Comparison of ENCODE assay signal across 20 cellular contexts in genomic region chr18:22666411-22666940, GRCh38.
DNase-seq lines count a peak whose midpoint lies in the region; ATAC-seq and TF ChIP-seq lines count a peak whose summit lies in the region.
"Had no signal": no experiment of that assay in that cellular context is flagged by ENCODE, and none has a peak within 500 bp of the region (broad histone marks: within the 10 kb centered on the region; RNA-seq: fewer than 3 reads in every experiment).

No MANE protein-coding gene starts in this region.

- peaks cover 12% of the 10 kb centered on the region for H3K36me3 Mint-ChIP-seq in mesothelial cell of epicardium

- H3K36me3 ChIP-seq in IMR-90 (ENCODE audit: control insufficient read depth, insufficient read depth, low read length): no peaks in the 10 kb centered on the region
- H3K36me3 ChIP-seq in brain microvascular endothelial cell (replicated peaks): no peaks in the 10 kb centered on the region
- no peaks in the 10 kb centered on the region for H3K36me3 ChIP-seq in smooth muscle cell (ENCODE audit: low read depth)
- H3K36me3 ChIP-seq: BE2C had no signal

- H3K79me2 ChIP-seq in smooth muscle cell (ENCODE audit: low read depth): no peaks in the 10 kb centered on the region

- 0 out of 2 replicates have a peak overlapping the region, but pooled peaks have one; percentile 99 for H3K23ac ChIP-seq in IMR-90 (ENCODE audit: low read depth, low read length)

- no peak overlapping the region for H3K4me3 ChIP-seq in IMR-90 (ENCODE audit: insufficient read depth, low read depth, low read length)
- H3K4me3 ChIP-seq in brain microvascular endothelial cell (ENCODE audit: low read depth, low read length): no peak overlapping the region
- H3K4me3 ChIP-seq in smooth muscle cell: no peak overlapping the region
- H3K4me3 ChIP-seq: A549 had no signal

- no CpG with 5 or more reads among the region's 4 CpGs for WGBS in IMR-90 (ENCODE audit: extremely low coverage in 2 of 2, insufficient read length in 1 of 2), 2 experiments
- whole genome bisulfite sequencing in smooth muscle cell (ENCODE audit: low lambda C conversion rate): 82% methylated on average over 4 of the region's 4 CpGs

- dilution Hi-C loops in IMR-90 (cut with HindIII; ENCODE audit: low sequenced_read_pairs, unreplicated experiment): no loop called here

- peak overlapping the region; percentile 99 for H2BK120ac ChIP-seq in IMR-90 (ENCODE audit: low read depth, low read length)

- peak overlapping the region; percentile 95; the same call in 2 of the 3 replicates for H2BK15ac ChIP-seq in IMR-90 (ENCODE audit: low read depth, low read length)

- TF ChIP-seq CTCF in IMR-90 (conservative IDR thresholded peaks at IDR 0.05; ENCODE audit: low read depth, low read length) (no peak), brain microvascular endothelial cell (IDR thresholded peaks at IDR 0.05; ENCODE audit: low read depth, low read length, missing control alignments) (no peak), mesothelial cell of epicardium (IDR thresholded peaks at IDR 0.05; ENCODE audit: unreplicated experiment) (no peak), smooth muscle cell (IDR thresholded peaks at IDR 0.05; ENCODE audit: borderline replicate concordance, insufficient read depth, poor library complexity, severe bottlenecking) (no peak)

- H3K9me3 ChIP-seq in IMR-90 (ENCODE audit: control insufficient read depth, insufficient read depth, low read length): peaks cover 6% of the 10 kb centered on the region; the same call in 1 of the 2 replicates
- no peaks in the 10 kb centered on the region for H3K9me3 ChIP-seq in smooth muscle cell (replicated peaks; ENCODE audit: low read depth)
- H3K9me3 ChIP-seq: BE2C had no signal

- no peak for TF ChIP-seq RAD21 in IMR-90 (IDR thresholded peaks at IDR 0.05; ENCODE audit: low read length)

- peaks cover 26% of the 10 kb centered on the region for H3K9me3 Mint-ChIP-seq in mesothelial cell of epicardium

- peaks cover 21% of the 10 kb centered on the region for H3K4me1 ChIP-seq in IMR-90 (ENCODE audit: control insufficient read depth, insufficient read depth, low read length)
- H3K4me1 ChIP-seq in smooth muscle cell (ENCODE audit: low read depth): peaks cover 16% of the 10 kb centered on the region
- H3K4me1 ChIP-seq: BE2C had no signal

- no peaks in the 10 kb centered on the region for H3K27me3 ChIP-seq in IMR-90 (ENCODE audit: control insufficient read depth, insufficient read depth, low read length)
- H3K27me3 ChIP-seq in brain microvascular endothelial cell (replicated peaks): no peaks in the 10 kb centered on the region
- no peaks in the 10 kb centered on the region for H3K27me3 ChIP-seq in smooth muscle cell (ENCODE audit: low read depth)
- H3K27me3 ChIP-seq: BE2C had no signal

- peak overlapping the region; percentile 99 for H4K91ac ChIP-seq in IMR-90 (ENCODE audit: insufficient read depth, low read depth, low read length)

- peaks cover 18% of the 10 kb centered on the region; the same call in 1 of the 2 replicates for H3K9me1 ChIP-seq in IMR-90 (ENCODE audit: insufficient read depth, low read length)

- in situ Hi-C loops in IMR-90 (cut with MboI; ENCODE audit: low sequenced_read_pairs): no loop called here
- in situ Hi-C loops in brain microvascular endothelial cell (cut with HindIII; ENCODE audit: low pct_ligation_motif_present, low sequenced_read_pairs): no loop called here

- TF ChIP-seq POLR2A in IMR-90 (IDR thresholded peaks at IDR 0.05; ENCODE audit: low read depth, low read length): no peak

- POLR2A ChIA-PET in IMR-90 (lab: Charles Lee; ENCODE audit: unreplicated experiment): no interaction called here

- intact Hi-C loops in IMR-90 (cut with micrococcal nuclease): no loop called here

- no TSS peak for BruUV-seq in IMR-90 (replicated peaks; lab: Mats Ljungman, UMichigan)

- H4K8ac ChIP-seq in IMR-90 (ENCODE audit: low read depth in 2 of 2, low read length in 2 of 2): peak overlapping the region; percentile 82 to 96; a peak in 3 of 4 replicates

- peak overlapping the region; percentile 28; the same call in 1 of the 2 replicates for H3K56ac ChIP-seq in IMR-90 (ENCODE audit: extremely low read depth, insufficient read depth, low read length)

- peak overlapping the region; percentile 87 for H3K27ac Mint-ChIP-seq in mesothelial cell of epicardium

- H3K4me1 Mint-ChIP-seq in mesothelial cell of epicardium: peaks cover 46% of the 10 kb centered on the region

- H3K27me3 Mint-ChIP-seq in mesothelial cell of epicardium (ENCODE audit: low read depth): no peaks in the 10 kb centered on the region

- peak overlapping the region; percentile 100 for H2BK20ac ChIP-seq in IMR-90 (ENCODE audit: low read depth, low read length)

- DNase-seq in IMR-90 (no peak), brain microvascular endothelial cell (no peak), mesothelial cell of epicardium (ENCODE audit: low spot score in 2 of 2, unreplicated experiment in 2 of 2) (no peak), smooth muscle cell (lab: John Stamatoyannopoulos, UW; ENCODE audit: unreplicated experiment) (no peak), NCI-H1930 (lab: John Stamatoyannopoulos, UW) (no peak), NCI-H1417 (lab: John Stamatoyannopoulos, UW) (no peak)
- no peak for DNase-seq in effector CD8-positive, alpha-beta T cell (lab: John Stamatoyannopoulos, UW)
- DNase-seq in stimulated activated CD4-positive, alpha-beta T cell treated with anti-CD3 and anti-CD28 coated beads, Interleukin-4, amount 100 ng/mL, for 24 hours: no peak
- DNase-seq: BE2C; DMS79; Kasumi-1; NCI-H1048; NCI-H1436 treated with DMSO at 0.1 percent for 48 hours; NCI-H2029; NCI-H2227 treated with DMSO at 0.1 percent for 48 hours; NCI-H510A; NCI-H748 treated with DMSO at 0.1 percent for 48 hours; NK-92 treated with Interleukin-12 subunit alpha and Interleukin-12 subunit beta, amount 100 ng/mL, for 24 hours; SIG-M5 had no signal

- no peak overlapping the region for H3K4me3 Mint-ChIP-seq in mesothelial cell of epicardium

- no peak overlapping the region for H2AFZ ChIP-seq in IMR-90 (replicated peaks; ENCODE audit: low read length, poor library complexity)
- peak overlapping the region; percentile 20 for H2AFZ ChIP-seq in smooth muscle cell (ENCODE audit: low read depth)

- H3K27ac ChIP-seq in IMR-90 (ENCODE audit: insufficient read depth, low read length): 0 out of 2 replicates have a peak overlapping the region, but pooled peaks have one; percentile 74
- peak overlapping the region; percentile 97 for H3K27ac ChIP-seq in brain microvascular endothelial cell
- peak overlapping the region; percentile 98 for H3K27ac ChIP-seq in smooth muscle cell (ENCODE audit: low read depth)

- H3K4me2 ChIP-seq in IMR-90 (ENCODE audit: low read depth, low read length): no peak overlapping the region
- peak overlapping the region; percentile 54 for H3K4me2 ChIP-seq in smooth muscle cell
- H3K4me2 ChIP-seq: A549 had no signal

- CTCF ChIA-PET in IMR-90 (lab: Yijun Ruan, JAX): no interaction called here

- no peak overlapping the region for H2AK9ac ChIP-seq in IMR-90 (replicated peaks; ENCODE audit: low read depth, low read length, poor library complexity)

- peak overlapping the region; percentile 96 for H2AK5ac ChIP-seq in IMR-90 (ENCODE audit: low read depth, low read length)

- peaks cover 16% of the 10 kb centered on the region for H3F3A ChIP-seq in smooth muscle cell (ENCODE audit: low read depth)

- peak overlapping the region; percentile 95 for H3K14ac ChIP-seq in IMR-90 (replicated peaks; ENCODE audit: low read depth, low read length)

- H3K9ac ChIP-seq in IMR-90 (ENCODE audit: low read depth, low read length): no peak overlapping the region
- H3K9ac ChIP-seq in smooth muscle cell (ENCODE audit: low read depth): peak overlapping the region; percentile 83

- ATAC-seq in IMR-90 (ENCODE audit: low read depth): no peak
- ATAC-seq: A549 had no signal

- peak overlapping the region; percentile 95 for H3K18ac ChIP-seq in IMR-90 (ENCODE audit: low read depth, low read length)

- peak overlapping the region; percentile 98 for H3K4ac ChIP-seq in IMR-90 (ENCODE audit: low read depth, low read length)

- H4K20me1 ChIP-seq in IMR-90 (ENCODE audit: insufficient read depth, low read length) (0 out of 2 replicates have a peak, but pooled peaks cover 4% of the 10 kb centered on the region), smooth muscle cell (ENCODE audit: low read depth) (no peaks in the 10 kb centered on the region)

- H3K79me1 ChIP-seq in IMR-90 (ENCODE audit: low read depth in 1 of 2, low read length in 2 of 2): no peaks in the 10 kb centered on the region

- peak overlapping the region; percentile 97; the same call in 1 of the 2 replicates for H4K5ac ChIP-seq in IMR-90 (ENCODE audit: low read depth, low read length)

- peak overlapping the region; percentile 100 for H2BK5ac ChIP-seq in IMR-90 (ENCODE audit: low read depth, low read length, poor library complexity, severe bottlenecking)

TF ChIP-seq in IMR-90, 13 proteins besides CTCF, POLR2A, EP300 and RAD21 (continues in another document):
- TF ChIP-seq USF2 (IDR thresholded peaks at IDR 0.05; ENCODE audit: low read depth, low read length) (no peak), SMC3 (IDR thresholded peaks at IDR 0.05; ENCODE audit: low read depth, low read length) (no peak), RCOR1 (IDR thresholded peaks at IDR 0.05; ENCODE audit: insufficient replicate concordance, low read length) (no peak), FOS (IDR thresholded peaks at IDR 0.05; ENCODE audit: low read depth, low read length) (no peak), CEBPB (IDR thresholded peaks at IDR 0.05; ENCODE audit: low read depth, low read length) (no peak), MXI1 (IDR thresholded peaks at IDR 0.05; ENCODE audit: borderline replicate concordance, low read depth, low read length) (no peak), MAFK (IDR thresholded peaks at IDR 0.05; ENCODE audit: low read depth, low read length) (no peak), MAZ (IDR thresholded peaks at IDR 0.05; ENCODE audit: borderline replicate concordance, low read depth, low read length) (no peak), BHLHE40 (IDR thresholded peaks at IDR 0.05; ENCODE audit: low read depth, low read length) (no peak)
